ENCODE assay signal across 8 cellular contexts in the genomic region with DNA sequence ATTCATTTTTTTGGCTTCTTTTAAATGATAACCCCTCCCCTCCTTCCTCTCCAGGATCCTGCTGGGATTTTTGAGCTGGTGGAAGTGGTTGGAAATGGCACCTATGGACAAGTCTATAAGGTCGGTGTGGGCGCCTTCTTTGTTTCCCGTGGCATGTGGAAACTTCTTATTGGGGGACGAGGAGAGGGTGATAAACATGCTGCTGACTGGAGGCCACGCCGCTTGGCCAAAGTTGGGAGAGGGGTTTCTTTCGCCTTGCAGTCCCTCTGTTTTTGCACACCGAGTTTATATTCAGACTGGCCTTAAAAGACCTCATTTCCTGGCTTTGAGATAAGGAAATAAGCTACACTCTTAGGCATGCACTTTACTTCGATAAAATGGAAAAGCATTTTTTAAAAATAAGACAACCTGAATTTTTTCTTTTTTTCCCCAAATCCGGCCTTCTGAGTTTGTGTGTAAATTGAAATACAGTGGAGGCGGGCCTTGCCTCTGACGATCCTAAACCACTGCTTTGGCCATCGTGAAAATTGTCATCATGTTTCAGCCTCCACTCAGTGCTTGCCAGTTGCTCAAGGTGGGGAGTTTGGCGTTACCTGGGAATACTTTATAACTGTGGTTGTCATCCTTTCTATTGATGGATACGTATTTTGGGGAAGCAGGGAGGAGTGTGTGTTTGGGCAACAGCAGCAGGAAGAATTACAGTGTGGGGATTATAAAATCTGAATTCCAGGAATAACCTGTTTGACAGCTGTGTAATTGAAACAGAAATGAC. TPM values are rescaled to one million over a fixed set of nuclear protein-coding genes. Genes with fewer than 3 reads are reported as not detected.
DNase-seq lines count a peak whose midpoint lies in the region; ATAC-seq, FAIRE-seq and TF ChIP-seq lines count a peak whose summit lies in the region.

No MANE protein-coding gene starts in this region.

- WGBS in gastroesophageal sphincter (ENCODE audit: low coverage in 1 of 2), 2 donors: 0 to 3% methylated on average over 4 to 12 of the region's 15 CpGs
- WGBS in small intestine, 3 donors: 1 to 5% (median 3%) methylated on average over 15 of the region's 15 CpGs

- no peak for TF ChIP-seq EP300 in gastroesophageal sphincter (IDR thresholded peaks at IDR 0.05)

- TF ChIP-seq POLR2A in gastroesophageal sphincter (IDR thresholded peaks at IDR 0.05): no peak

- peaks cover 23% of the 10 kb centered on the region for H3K36me3 ChIP-seq in BLaER1
- H3K36me3 ChIP-seq in gastroesophageal sphincter: no peaks in the 10 kb centered on the region
- no peaks in the 10 kb centered on the region for H3K36me3 ChIP-seq in small intestine (ENCODE audit: control insufficient read depth in 2 of 2, insufficient read depth in 2 of 2, low read length in 2 of 2)

- DNase-seq in HCEC 1CT (peak; percentile 21), small intestine (peak; percentile 25), GM10248 (ENCODE audit: extremely low spot score) (no peak)

- POLR2A ChIA-PET in GM10248 (lab: Yijun Ruan, JAX): no interaction called here

- peak overlapping the region; percentile 100 for H3K9ac ChIP-seq in BLaER1

- H3K27ac ChIP-seq in BLaER1: peak overlapping the region; percentile 100
- H3K27ac ChIP-seq in gastroesophageal sphincter: peak overlapping the region in 3 of 4 donors; percentile 90 to 93 (median 90)
- peak overlapping the region in 1 of 2 donors; percentile 88 for H3K27ac ChIP-seq in small intestine (ENCODE audit: low read depth in 1 of 2, low read length in 1 of 2)

- no peak for FAIRE-seq in small intestine (lab: Jason Lieb, UNC)

- CTCF ChIA-PET in GM10248 (lab: Yijun Ruan, JAX): interaction anchor here (1.2 kb wide), 1 partner anchor 12 kb away, joined by 3 read pairs; no protein-coding TSS in a partner anchor

- H3K9me3 ChIP-seq in BLaER1 (peaks cover 16% of the 10 kb centered on the region; the same call in 1 of the 2 replicates), gastroesophageal sphincter (peaks cover 0 to 10% (median 0%) of the 10 kb centered on the region in 3 donors), small intestine (ENCODE audit: control insufficient read depth, low read depth) (no peaks in the 10 kb centered on the region)

- peaks cover 54% of the 10 kb centered on the region for H4K20me1 ChIP-seq in BLaER1

- H3K4me2 ChIP-seq in BLaER1: peak overlapping the region; percentile 94

- H3K4me3 ChIP-seq in BLaER1 (peak overlapping the region; percentile 95), gastroesophageal sphincter (peak overlapping the region; percentile 67 to 71), small intestine (ENCODE audit: low read depth in 1 of 2, low read length in 2 of 2) (peak overlapping the region; percentile 83 to 87)

- H3K4me1 ChIP-seq in BLaER1: peaks cover 47% of the 10 kb centered on the region
- H3K4me1 ChIP-seq in gastroesophageal sphincter: peaks cover 0 to 64% (median 0%) of the 10 kb centered on the region in 3 donors
- H3K4me1 ChIP-seq in small intestine (ENCODE audit: control insufficient read depth in 2 of 2, insufficient read depth in 1 of 2, low read depth in 1 of 2, low read length in 1 of 2): peaks cover 0 to 12% of the 10 kb centered on the region in 2 donors

- peak; percentile 19 for ATAC-seq in SK-N-SH treated with all-trans-retinoic acid at 6 μM for 48 hours
- ATAC-seq in gastroesophageal sphincter: no peak
- ATAC-seq in HG02938 (IDR thresholded peaks at IDR 0.05; ENCODE audit: unreplicated experiment): no peak
- no peak for ATAC-seq in GM18870 (IDR thresholded peaks at IDR 0.05; ENCODE audit: unreplicated experiment)

- H3K27me3 ChIP-seq in BLaER1 (no peaks in the 10 kb centered on the region), gastroesophageal sphincter (no peaks in the 10 kb centered on the region), small intestine (ENCODE audit: control insufficient read depth in 2 of 2, insufficient read depth in 2 of 2, low read length in 2 of 2) (no peaks in the 10 kb centered on the region)

- TF ChIP-seq CTCF in gastroesophageal sphincter (IDR thresholded peaks at IDR 0.05): peak in 1 of 4 experiments; percentile 6
- no peak for TF ChIP-seq CTCF in GM10248 (IDR thresholded peaks at IDR 0.05; ENCODE audit: control extremely low read depth, extremely low read depth, low read depth, missing control alignments)

TF ChIP-seq in SK-N-SH treated with all-trans-retinoic acid at 6 μM for 48 hours, 23 proteins besides CTCF, POLR2A, EP300 and RAD21 (continues in another document):
- TF ChIP-seq, protein P1, sequence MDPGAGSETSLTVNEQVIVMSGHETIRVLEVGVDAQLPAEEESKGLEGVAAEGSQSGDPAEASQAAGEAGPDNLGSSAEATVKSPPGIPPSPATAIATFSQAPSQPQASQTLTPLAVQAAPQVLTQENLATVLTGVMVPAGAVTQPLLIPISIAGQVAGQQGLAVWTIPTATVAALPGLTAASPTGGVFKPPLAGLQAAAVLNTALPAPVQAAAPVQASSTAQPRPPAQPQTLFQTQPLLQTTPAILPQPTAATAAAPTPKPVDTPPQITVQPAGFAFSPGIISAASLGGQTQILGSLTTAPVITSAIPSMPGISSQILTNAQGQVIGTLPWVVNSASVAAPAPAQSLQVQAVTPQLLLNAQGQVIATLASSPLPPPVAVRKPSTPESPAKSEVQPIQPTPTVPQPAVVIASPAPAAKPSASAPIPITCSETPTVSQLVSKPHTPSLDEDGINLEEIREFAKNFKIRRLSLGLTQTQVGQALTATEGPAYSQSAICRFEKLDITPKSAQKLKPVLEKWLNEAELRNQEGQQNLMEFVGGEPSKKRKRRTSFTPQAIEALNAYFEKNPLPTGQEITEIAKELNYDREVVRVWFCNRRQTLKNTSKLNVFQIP (CRISPR knock-in tag; IDR thresholded peaks at IDR 0.05; ENCODE audit: borderline replicate concordance, low read depth): no peak
- no peak for TF ChIP-seq ARNTL (CRISPR knock-in tag; IDR thresholded peaks at IDR 0.05; ENCODE audit: borderline replicate concordance, low read depth)
- TF ChIP-seq CSDC2 (CRISPR knock-in tag; IDR thresholded peaks at IDR 0.05): no peak
- TF ChIP-seq ZFP30 (CRISPR knock-in tag; IDR thresholded peaks at IDR 0.05): no peak
- TF ChIP-seq PPARA (CRISPR knock-in tag; IDR thresholded peaks at IDR 0.05; ENCODE audit: borderline replicate concordance): no peak
- TF ChIP-seq, protein P2, sequence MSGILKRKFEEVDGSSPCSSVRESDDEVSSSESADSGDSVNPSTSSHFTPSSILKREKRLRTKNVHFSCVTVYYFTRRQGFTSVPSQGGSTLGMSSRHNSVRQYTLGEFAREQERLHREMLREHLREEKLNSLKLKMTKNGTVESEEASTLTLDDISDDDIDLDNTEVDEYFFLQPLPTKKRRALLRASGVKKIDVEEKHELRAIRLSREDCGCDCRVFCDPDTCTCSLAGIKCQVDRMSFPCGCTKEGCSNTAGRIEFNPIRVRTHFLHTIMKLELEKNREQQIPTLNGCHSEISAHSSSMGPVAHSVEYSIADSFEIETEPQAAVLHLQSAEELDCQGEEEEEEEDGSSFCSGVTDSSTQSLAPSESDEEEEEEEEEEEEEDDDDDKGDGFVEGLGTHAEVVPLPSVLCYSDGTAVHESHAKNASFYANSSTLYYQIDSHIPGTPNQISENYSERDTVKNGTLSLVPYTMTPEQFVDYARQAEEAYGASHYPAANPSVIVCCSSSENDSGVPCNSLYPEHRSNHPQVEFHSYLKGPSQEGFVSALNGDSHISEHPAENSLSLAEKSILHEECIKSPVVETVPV (CRISPR knock-in tag; IDR thresholded peaks at IDR 0.05): no peak
- TF ChIP-seq ZNF70 (CRISPR knock-in tag; IDR thresholded peaks at IDR 0.05): no peak
- TF ChIP-seq, protein P3, sequence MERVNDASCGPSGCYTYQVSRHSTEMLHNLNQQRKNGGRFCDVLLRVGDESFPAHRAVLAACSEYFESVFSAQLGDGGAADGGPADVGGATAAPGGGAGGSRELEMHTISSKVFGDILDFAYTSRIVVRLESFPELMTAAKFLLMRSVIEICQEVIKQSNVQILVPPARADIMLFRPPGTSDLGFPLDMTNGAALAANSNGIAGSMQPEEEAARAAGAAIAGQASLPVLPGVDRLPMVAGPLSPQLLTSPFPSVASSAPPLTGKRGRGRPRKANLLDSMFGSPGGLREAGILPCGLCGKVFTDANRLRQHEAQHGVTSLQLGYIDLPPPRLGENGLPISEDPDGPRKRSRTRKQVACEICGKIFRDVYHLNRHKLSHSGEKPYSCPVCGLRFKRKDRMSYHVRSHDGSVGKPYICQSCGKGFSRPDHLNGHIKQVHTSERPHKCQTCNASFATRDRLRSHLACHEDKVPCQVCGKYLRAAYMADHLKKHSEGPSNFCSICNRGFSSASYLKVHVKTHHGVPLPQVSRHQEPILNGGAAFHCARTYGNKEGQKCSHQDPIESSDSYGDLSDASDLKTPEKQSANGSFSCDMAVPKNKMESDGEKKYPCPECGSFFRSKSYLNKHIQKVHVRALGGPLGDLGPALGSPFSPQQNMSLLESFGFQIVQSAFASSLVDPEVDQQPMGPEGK (CRISPR knock-in tag; IDR thresholded peaks at IDR 0.05; ENCODE audit: borderline replicate concordance): no peak
- TF ChIP-seq OSR1 (CRISPR knock-in tag; IDR thresholded peaks at IDR 0.05): no peak
- no peak for TF ChIP-seq BACH2 (CRISPR knock-in tag; IDR thresholded peaks at IDR 0.05; ENCODE audit: borderline replicate concordance)
- TF ChIP-seq ZNF8 (CRISPR knock-in tag; IDR thresholded peaks at IDR 0.05): no peak
- no peak for TF ChIP-seq RARB (CRISPR knock-in tag; IDR thresholded peaks at IDR 0.05)
- TF ChIP-seq ESRRG (CRISPR knock-in tag; IDR thresholded peaks at IDR 0.05): no peak

RNA-seq across cellular contexts. Expression of a gene that starts 1.1 kb away (rescaled TPM):
- 10 to 100 TPM; 35.8 to 59.5 (median 48.9) TPM for total RNA-seq in gastroesophageal sphincter
- 10 to 100 TPM in 1 of 3 donors, 1 to 10 TPM in 2; 8.5 to 18.1 (median 9.5) TPM for polyA plus RNA-seq in small intestine
